In genomic region chr19:14082675-14082960, GRCh38 we compare ENCODE assay signal across 12 cellular contexts. TPM values are rescaled to one million over a fixed set of nuclear protein-coding genes. Genes with fewer than 3 reads are reported as not detected.
DNase-seq lines count a peak whose midpoint lies in the region; ATAC-seq and TF ChIP-seq lines count a peak whose summit lies in the region.
"Had no signal": no experiment of that assay in that cellular context is flagged by ENCODE, and none has a peak within 500 bp of the region (broad histone marks: within the 10 kb centered on the region; RNA-seq: fewer than 3 reads in every experiment).

No MANE protein-coding gene starts in this region.

- H3K36me3 Mint-ChIP-seq in activated CD4-positive, alpha-beta T cell treated with anti-CD3 and anti-CD28 coated beads, Interleukin-2, amount 10 ng/mL, durations not matched to agents 24 days and 14 days (ENCODE audit: low read depth), result peaks cover 11% of the 10 kb centered on the region
- no peaks in the 10 kb centered on the region for H3K36me3 Mint-ChIP-seq in T-cell

- H3K4me1 ChIP-seq in skeletal muscle tissue (ENCODE audit: control insufficient read depth in 3 of 3, insufficient read depth in 3 of 3, low read length in 3 of 3), result peaks cover 13 to 21% (median 13%) of the 10 kb centered on the region in 3 donors

- POLR2A ChIA-PET in T-cell (lab: Charles Lee), result interaction anchor here in 1 of 2 donors (0.7 kb wide), 1 partner anchor 109 kb away, joined by 3 read pairs; no protein-coding TSS in a partner anchor

- H3K4me3 ChIP-seq in fibroblast of villous mesenchyme (ENCODE audit: low read depth, low read length) (peak overlapping the region; percentile 86), skeletal muscle tissue (ENCODE audit: low read length in 3 of 3) (peak overlapping the region in 1 of 3 donors; percentile 94)

- H3K9me3 Mint-ChIP-seq in activated CD4-positive, alpha-beta T cell treated with anti-CD3 and anti-CD28 coated beads, Interleukin-2, amount 10 ng/mL, durations not matched to agents 24 days and 14 days, result no peaks in the 10 kb centered on the region
- H3K9me3 Mint-ChIP-seq in T-cell, result no peaks in the 10 kb centered on the region

- no peak for TF ChIP-seq CTCF in fibroblast of villous mesenchyme (IDR thresholded peaks at IDR 0.05; ENCODE audit: insufficient read depth, low read depth, low read length)

- peaks cover 0 to 3% (median 0%) of the 10 kb centered on the region in 3 donors for H3K36me3 ChIP-seq in skeletal muscle tissue (ENCODE audit: control insufficient read depth in 3 of 3, insufficient read depth in 3 of 3, low read length in 3 of 3)

- no peaks in the 10 kb centered on the region for H3K9me3 ChIP-seq in skeletal muscle tissue (ENCODE audit: control insufficient read depth in 3 of 3, low read length in 3 of 3)
- H3K9me3 ChIP-seq: SJSA1 had no signal

- peak overlapping the region; percentile 96 for H3K4me3 Mint-ChIP-seq in activated CD4-positive, alpha-beta T cell treated with anti-CD3 and anti-CD28 coated beads, Interleukin-2, amount 10 ng/mL, durations not matched to agents 24 days and 14 days
- peak overlapping the region; percentile 85 to 93 (median 90) for H3K4me3 Mint-ChIP-seq in T-cell

- H3K27ac Mint-ChIP-seq in activated CD4-positive, alpha-beta T cell treated with anti-CD3 and anti-CD28 coated beads, Interleukin-2, amount 10 ng/mL, durations not matched to agents 24 days and 14 days, result no peak overlapping the region
- peak overlapping the region; percentile 63 to 72 for H3K27ac Mint-ChIP-seq in T-cell

- CTCF ChIA-PET in T-cell (lab: Charles Lee), result interaction anchor here (0.5 to 2.0 kb wide), 5 partner anchors 49 to 907 kb away, joined by 4 to 10 read pairs (median 8); partner anchors contain the start of gene ASF1B (in 1 of the 2)

- peak overlapping the region; percentile 90 to 97 (median 91) for H3K9ac ChIP-seq in skeletal muscle tissue (ENCODE audit: low read depth in 1 of 3, low read length in 3 of 3)

- no peak overlapping the region for H3K27ac ChIP-seq in skeletal muscle tissue (ENCODE audit: low read depth, low read length)
- H3K27ac ChIP-seq: SJSA1 had no signal

- intact Hi-C loops in activated CD4-positive, alpha-beta T cell treated with anti-CD3 and anti-CD28 coated beads, Interleukin-2, amount 10 ng/mL, durations not matched to agents 24 days and 14 days (cut with micrococcal nuclease), result loop anchor here (5.0 kb wide), 1 partner anchor 55 kb away; the partner anchor contains the start of gene ASF1B

- H3K4me1 Mint-ChIP-seq in activated CD4-positive, alpha-beta T cell treated with anti-CD3 and anti-CD28 coated beads, Interleukin-2, amount 10 ng/mL, durations not matched to agents 24 days and 14 days, result peaks cover 17% of the 10 kb centered on the region
- H3K4me1 Mint-ChIP-seq in T-cell, result peaks cover 20 to 24% (median 21%) of the 10 kb centered on the region in 3 donors

- no peaks in the 10 kb centered on the region for H3K27me3 ChIP-seq in skeletal muscle tissue (ENCODE audit: control insufficient read depth in 3 of 3, insufficient read depth in 3 of 3, low read length in 3 of 3)
- H3K27me3 ChIP-seq: SJSA1 had no signal

- no peaks in the 10 kb centered on the region for H3K27me3 Mint-ChIP-seq in activated CD4-positive, alpha-beta T cell treated with anti-CD3 and anti-CD28 coated beads, Interleukin-2, amount 10 ng/mL, durations not matched to agents 24 days and 14 days
- no peaks in the 10 kb centered on the region for H3K27me3 Mint-ChIP-seq in T-cell

- no peak for DNase-seq in activated CD4-positive, alpha-beta T cell treated with anti-CD3 and anti-CD28 coated beads, Interleukin-2, amount 10 ng/mL, durations not matched to agents 24 days and 14 days
- DNase-seq in activated CD4-positive, alpha-beta T cell treated with anti-CD3 and anti-CD28 coated beads, Interleukin-2, amount 50 U/mL, for 48 hours, result no peak
- DNase-seq in T-cell (no peak), fibroblast of villous mesenchyme (ENCODE audit: low read depth) (no peak), NCI-H226 (no peak), hepatic stellate cell (ENCODE audit: low spot score) (no peak)
- no peak for DNase-seq in stimulated activated CD4-positive, alpha-beta T cell treated with anti-CD3 and anti-CD28 coated beads, Interleukin-15, amount 100 ng/mL, for 24 hours
- DNase-seq: ACHN, NCI-H2171 treated with DMSO at 0.1 percent for 48 hours had no signal

- no peak for ATAC-seq in T-cell (replicated peaks in 1 of 4)

RNA-seq across cellular contexts. Expression of gene C19orf67, which starts 3.0 kb away (rescaled TPM):
- 0.54 and 0.58 TPM in 2 replicates for total RNA-seq in activated CD4-positive, alpha-beta T cell treated with anti-CD3 and anti-CD28 coated beads, Interleukin-2, amount 10 ng/mL, durations not matched to agents 24 days and 14 days
- total RNA-seq in T-cell (under 1 TPM in 3 of 5 donors, not detected in 2; 0.53 to 0.98 (median 0.58) TPM), fibroblast of villous mesenchyme (not detected in 2 replicates), skeletal muscle tissue (not detected)
- total RNA-seq: posterior vena cava, SJSA1 had no signal

RNA-seq across cellular contexts. Expression of gene SAMD1, which starts 7.9 kb away (rescaled TPM):
- total RNA-seq in activated CD4-positive, alpha-beta T cell treated with anti-CD3 and anti-CD28 coated beads, Interleukin-2, amount 10 ng/mL, durations not matched to agents 24 days and 14 days, result 147 and 152 TPM in 2 replicates
- total RNA-seq in T-cell (10 to 100 TPM; 38.9 to 75.0 (median 59.2) TPM), fibroblast of villous mesenchyme (23.3 and 24.2 TPM in 2 replicates), skeletal muscle tissue (12.5 TPM)

RNA-seq across cellular contexts. Expression of gene MISP3, which starts 10.0 kb away (rescaled TPM):
- 2.7 and 3.6 TPM in 2 replicates for total RNA-seq in activated CD4-positive, alpha-beta T cell treated with anti-CD3 and anti-CD28 coated beads, Interleukin-2, amount 10 ng/mL, durations not matched to agents 24 days and 14 days
- 1 to 10 TPM in 3 of 5 donors, under 1 TPM in 2; 0.28 to 2.0 (median 1.1) TPM for total RNA-seq in T-cell
- total RNA-seq in fibroblast of villous mesenchyme, result under 0.01 and 0.32 TPM in 2 replicates
- total RNA-seq in skeletal muscle tissue, result not detected

RNA-seq across cellular contexts. Expression of gene PALM3, which starts 20.7 kb away (rescaled TPM):
- total RNA-seq in activated CD4-positive, alpha-beta T cell treated with anti-CD3 and anti-CD28 coated beads, Interleukin-2, amount 10 ng/mL, durations not matched to agents 24 days and 14 days, result 0.28 TPM in 1 of 2 replicates, not detected in the other
- total RNA-seq in T-cell (under 1 TPM in 2 of 5 donors, not detected in 3; 0.16 to 0.39 TPM), fibroblast of villous mesenchyme (under 0.01 TPM in 1 of 2 replicates, not detected in the other), skeletal muscle tissue (not detected)
- total RNA-seq: SJSA1 had no signal

RNA-seq across cellular contexts. Expression of gene PRKACA, which starts 34.9 kb away (rescaled TPM):
- 62.6 and 64.7 TPM in 2 replicates for total RNA-seq in activated CD4-positive, alpha-beta T cell treated with anti-CD3 and anti-CD28 coated beads, Interleukin-2, amount 10 ng/mL, durations not matched to agents 24 days and 14 days
- total RNA-seq in T-cell, result 10 to 100 TPM; 43.0 to 53.5 (median 48.9) TPM
- 50.1 and 50.3 TPM in 2 replicates for total RNA-seq in fibroblast of villous mesenchyme
- total RNA-seq in skeletal muscle tissue, result 137 TPM
